ENCODE assay signal across 6 cellular contexts in genomic region chr5:76893294-76893693, GRCh38. TPM values are rescaled to one million over a fixed set of nuclear protein-coding genes. Genes with fewer than 3 reads are reported as not detected.
"Had no signal": no experiment of that assay in that cellular context is flagged by ENCODE, and none has a peak within 500 bp of the region (broad histone marks: within the 10 kb centered on the region; RNA-seq: fewer than 3 reads in every experiment).

No MANE protein-coding gene starts in this region.

- H3K4me1 Mint-ChIP-seq: IgD-negative memory B cell had no signal

- H3K4me3 Mint-ChIP-seq: GM23338, H9, IgD-negative memory B cell had no signal

- DNase-seq: H9, HCEC 1CT had no signal

- ATAC-seq: GM23338 had no signal

- H3K27ac Mint-ChIP-seq: GM23338, H9 had no signal

RNA-seq across cellular contexts. Expression of gene S100Z, which starts 43.5 kb away (rescaled TPM):
- total RNA-seq: GM23338, H9, HT-29 had no signal

RNA-seq across cellular contexts. Expression of gene CRHBP, which starts 59.6 kb away (rescaled TPM):
- total RNA-seq: GM23338, H1, H9, HT-29 had no signal
